8 cellular contexts compared by ENCODE assay signal in the genomic region with DNA sequence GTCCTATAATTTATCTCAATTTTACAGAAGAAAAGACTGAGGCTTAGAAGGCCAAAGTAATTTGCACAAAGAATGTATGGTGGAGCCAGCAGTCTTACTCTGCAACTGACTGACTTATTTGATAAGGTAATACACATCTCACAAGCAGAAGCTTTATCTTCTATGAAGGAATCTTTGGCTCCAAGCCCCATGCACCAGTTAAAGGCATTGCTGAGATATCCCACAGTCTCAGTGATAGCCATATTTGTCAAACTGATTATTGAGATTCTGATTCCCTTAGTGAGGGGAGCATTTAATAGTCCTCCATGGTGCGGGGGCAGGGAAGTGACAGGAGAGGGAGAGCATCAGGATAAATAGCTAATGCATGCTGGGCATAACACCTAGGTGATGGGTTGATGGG.
"Had no signal": no experiment of that assay in that cellular context is flagged by ENCODE, and none has a peak within 500 bp of the region (broad histone marks: within the 10 kb centered on the region; RNA-seq: fewer than 3 reads in every experiment).

No MANE protein-coding gene starts in this region.

- H3K4me3 ChIP-seq: GM12878 had no signal

- FAIRE-seq: G401.6, GM12878, GM12891, GM12892, GM18507, GM19239 had no signal

- ATAC-seq: GM12878 had no signal

- DNase-seq: GDM1, GF-D8 had no signal
